28 cellular contexts compared by ENCODE assay signal in genomic region chr14:76205708-76206107, GRCh38.
"Had no signal": no experiment of that assay in that cellular context is flagged by ENCODE, and none has a peak within 500 bp of the region (broad histone marks: within the 10 kb centered on the region; RNA-seq: fewer than 3 reads in every experiment).

No MANE protein-coding gene starts in this region.

- H3K27ac ChIP-seq: cardiac muscle cell, SK-N-MC, WERI-Rb-1 had no signal

- H3K27me3 ChIP-seq: cardiac muscle cell had no signal

- DNase-seq: activated CD4-positive, alpha-beta T cell treated with anti-CD3 and anti-CD28 coated beads for 36 hours; activated CD4-positive, alpha-beta T cell treated with anti-CD3 and anti-CD28 coated beads, Interleukin-2, amount 50 U/mL, for 1 hour; activated CD8-positive, alpha-beta memory T cell treated with anti-CD3 and anti-CD28 coated beads, Interleukin-2, amount 50 U/mL, for 48 hours; activated CD8-positive, alpha-beta T cell treated with anti-CD3 and anti-CD28 coated beads for 36 hours; activated effector memory CD4-positive, alpha-beta T cell treated with Interleukin-2 at 50 U/mL for 16 hours; activated naive CD4-positive, alpha-beta T cell treated with Interleukin-2 at 50 U/mL for 16 hours; activated T-cell treated with anti-CD3 and anti-CD28 coated beads, Interleukin-2, amount 50 U/mL, for 1 hour; amygdala; KG1; NCI-H1048; NCI-H146; NCI-H187 treated with DMSO at 0.1 percent for 48 hours; NCI-H2107; NCI-H510A treated with DMSO at 0.1 percent for 48 hours; NCI-H69; RPMI8226; T-cell; T-helper 2 cell; T1000; WERI-Rb-1 had no signal

- H3K4me3 ChIP-seq: cardiac muscle cell, SK-N-MC had no signal

- H3K9me3 Mint-ChIP-seq: activated CD8-positive, alpha-beta T cell treated with anti-CD3 and anti-CD28 coated beads for 36 hours; brain; T-cell had no signal

- ATAC-seq: activated CD4-positive, alpha-beta T cell treated with anti-CD3 and anti-CD28 coated beads for 36 hours; activated CD8-positive, alpha-beta T cell treated with anti-CD3 and anti-CD28 coated beads for 36 hours; Panc1; Right ventricle myocardium inferior; T-cell had no signal

- H3K27ac Mint-ChIP-seq: activated CD4-positive, alpha-beta T cell treated with anti-CD3 and anti-CD28 coated beads for 36 hours; activated CD8-positive, alpha-beta T cell treated with anti-CD3 and anti-CD28 coated beads for 36 hours; activated naive CD8-positive, alpha-beta T cell had no signal

- H3K4me1 Mint-ChIP-seq: T-cell had no signal

- H3K4me3 Mint-ChIP-seq: activated CD4-positive, alpha-beta T cell treated with anti-CD3 and anti-CD28 coated beads for 36 hours; activated CD8-positive, alpha-beta T cell treated with anti-CD3 and anti-CD28 coated beads for 36 hours; activated naive CD8-positive, alpha-beta T cell; brain; T-cell had no signal

- FAIRE-seq: astrocyte, TTC549 had no signal

- H3K27me3 Mint-ChIP-seq: activated CD4-positive, alpha-beta T cell treated with anti-CD3 and anti-CD28 coated beads for 36 hours; activated CD8-positive, alpha-beta T cell treated with anti-CD3 and anti-CD28 coated beads for 36 hours; activated naive CD8-positive, alpha-beta T cell; brain; T-cell had no signal
